ENCODE assay signal across 20 cellular contexts in genomic region chr14:61256826-61257468, GRCh38.
"Had no signal": no experiment of that assay in that cellular context is flagged by ENCODE, and none has a peak within 500 bp of the region (broad histone marks: within the 10 kb centered on the region; RNA-seq: fewer than 3 reads in every experiment).

No MANE protein-coding gene starts in this region.

- H3K9me3 ChIP-seq: heart right ventricle, suprapubic skin, transverse colon, vagina had no signal

- ATAC-seq: activated CD4-positive, alpha-beta T cell treated with anti-CD3 and anti-CD28 coated beads for 36 hours; heart right ventricle; left ventricle myocardium superior; right cardiac atrium; stimulated activated naive CD8-positive, alpha-beta T cell treated with anti-CD3 and anti-CD28 coated beads, Interleukin-15, amount 100 ng/mL, for 72 hours; WTC11 had no signal

- FAIRE-seq: frontal cortex, small intestine, TTC549 had no signal

- H3K27me3 ChIP-seq: cardiac muscle cell, suprapubic skin, vagina had no signal

- H3K27ac ChIP-seq: cardiac muscle cell, epithelial cell of prostate, heart right ventricle, suprapubic skin, transverse colon, vagina had no signal

- H3K36me3 ChIP-seq: cardiac muscle cell, heart right ventricle, suprapubic skin, transverse colon, vagina had no signal

- DNase-seq: activated CD4-positive, alpha-beta memory T cell treated with anti-CD3 and anti-CD28 coated beads for 36 hours; activated CD4-positive, alpha-beta T cell treated with anti-CD3 and anti-CD28 coated beads for 36 hours; activated T-cell treated with anti-CD3 and anti-CD28 coated beads for 4 hours; amniotic stem cell; heart right ventricle; immature natural killer cell; left ventricle myocardium superior; small intestine; stimulated activated CD4-positive, alpha-beta T cell treated with anti-CD3 and anti-CD28 coated beads, Interleukin-15, amount 100 ng/mL, for 24 hours; stimulated activated CD4-positive, alpha-beta T cell treated with anti-CD3 and anti-CD28 coated beads, Interleukin-2, amount 100 ng/mL, for 48 hours; stimulated activated naive CD8-positive, alpha-beta T cell treated with anti-CD3 and anti-CD28 coated beads, Interleukin-15, amount 100 ng/mL, for 72 hours; transverse colon had no signal

- H3K4me3 ChIP-seq: cardiac muscle cell, heart right ventricle, suprapubic skin, transverse colon, vagina had no signal

- H3K4me1 ChIP-seq: transverse colon had no signal
